In genomic region chr15:98000249-98001203, GRCh38 we compare ENCODE assay signal across 15 cellular contexts. TPM values are rescaled to one million over a fixed set of nuclear protein-coding genes. Genes with fewer than 3 reads are reported as not detected.
A peak's percentile ranks its signal among the peaks of the same experiment; 100 is the strongest.
DNase-seq lines count a peak whose midpoint lies in the region; ATAC-seq and TF ChIP-seq lines count a peak whose summit lies in the region.
"Had no signal": no experiment of that assay in that cellular context is flagged by ENCODE, and none has a peak within 500 bp of the region (broad histone marks: within the 10 kb centered on the region; RNA-seq: fewer than 3 reads in every experiment).

No MANE protein-coding gene starts in this region.

- peaks cover 30% of the 10 kb centered on the region for H3K4me1 ChIP-seq in rectal smooth muscle tissue (ENCODE audit: control insufficient read depth, insufficient read depth, low read length)

- no peak for TF ChIP-seq CTCF in fibroblast of villous mesenchyme (IDR thresholded peaks at IDR 0.05; ENCODE audit: insufficient read depth, low read depth, low read length)

- no peak overlapping the region for H3K4me3 ChIP-seq in fibroblast of villous mesenchyme (ENCODE audit: low read depth, low read length)
- H3K4me3 ChIP-seq in rectal smooth muscle tissue (ENCODE audit: low read length): no peak overlapping the region
- H3K4me3 ChIP-seq: Peyer's patch, tibial nerve had no signal

- DNase-seq in Daoy (ENCODE audit: low read depth) (peak; percentile 80), NCI-H226 (peak; percentile 59), fibroblast of villous mesenchyme (ENCODE audit: low read depth) (peak; percentile 12), NCI-H524 treated with DMSO at 0.1 percent for 48 hours (lab: John Stamatoyannopoulos, UW) (no peak), DMS114 treated with DMSO at 0.1 percent for 48 hours (lab: John Stamatoyannopoulos, UW; ENCODE audit: unreplicated experiment) (no peak)
- DNase-seq: activated T-cell treated with anti-CD3 and anti-CD28 coated beads, Interleukin-2, amount 50 U/mL, for 1 hour; DMS79; midbrain; NCI-H146; T-helper 1 cell had no signal

- H3K9ac ChIP-seq in rectal smooth muscle tissue (ENCODE audit: low read length): no peak overlapping the region

- no peak for ATAC-seq in GM18517 (IDR thresholded peaks at IDR 0.05; ENCODE audit: unreplicated experiment)
- no peak for ATAC-seq in GM21423 (IDR thresholded peaks at IDR 0.05; ENCODE audit: unreplicated experiment)

- no peaks in the 10 kb centered on the region for H3K27me3 ChIP-seq in rectal smooth muscle tissue (ENCODE audit: control insufficient read depth, insufficient read depth, low read length)
- H3K27me3 ChIP-seq: Peyer's patch, tibial nerve had no signal

- no peaks in the 10 kb centered on the region for H3K36me3 ChIP-seq in rectal smooth muscle tissue (ENCODE audit: control insufficient read depth, insufficient read depth, low read length)
- H3K36me3 ChIP-seq: Peyer's patch, tibial nerve had no signal

- peak overlapping the region; percentile 28 for H3K27ac ChIP-seq in rectal smooth muscle tissue (ENCODE audit: low read depth, low read length)

RNA-seq across cellular contexts. Expression of gene ARRDC4, which starts 40.0 kb away (rescaled TPM):
- total RNA-seq in Daoy (2014; rRNA removed; shearing (Covaris generic)): 3.8 and 5.7 TPM in 2 replicates
- total RNA-seq in fibroblast of villous mesenchyme: 11.7 and 18.4 TPM in 2 replicates

Comparison
In these comparisons a context has a peak if more than half of its experiments do, and no peak if none do; other contexts are left out.
1. DNase-seq: peak in Daoy (single experiment), NCI-H226 (single experiment) and fibroblast of villous mesenchyme (single experiment); none in NCI-H524 treated with DMSO at 0.1 percent for 48 hours (single experiment) and DMS114 treated with DMSO at 0.1 percent for 48 hours (single experiment).